Comparison of ENCODE assay signal across 26 cellular contexts in the genomic region with DNA sequence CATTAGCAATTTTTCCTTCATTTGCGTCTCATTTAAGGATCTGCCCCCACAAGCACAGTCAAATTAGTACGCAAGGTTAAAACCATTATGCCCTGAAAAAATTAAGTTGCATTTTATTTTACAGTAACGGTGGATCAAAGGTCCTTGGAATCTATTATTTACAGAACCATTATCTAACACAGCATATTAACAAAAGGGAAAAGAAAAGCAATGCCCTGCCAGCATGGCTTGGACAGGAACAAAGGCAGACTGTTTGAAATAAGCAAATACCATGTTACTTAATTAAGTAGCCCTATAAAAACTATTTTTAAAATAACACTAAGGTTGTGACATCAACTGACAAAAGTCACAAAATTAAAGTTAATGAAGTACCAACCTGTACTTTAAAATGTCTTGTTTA.
A peak's percentile ranks its signal among the peaks of the same experiment; 100 is the strongest.
DNase-seq lines count a peak whose midpoint lies in the region; ATAC-seq, FAIRE-seq and TF ChIP-seq lines count a peak whose summit lies in the region.
"Had no signal": no experiment of that assay in that cellular context is flagged by ENCODE, and none has a peak within 500 bp of the region (broad histone marks: within the 10 kb centered on the region; RNA-seq: fewer than 3 reads in every experiment).

No MANE protein-coding gene starts in this region.

- TF ChIP-seq CTCF in pancreas (IDR thresholded peaks at IDR 0.05) = no peak

- H3K9me3 Mint-ChIP-seq in T-helper 2 cell treated with Interferon-gamma antibody and Interleukin-4, amounts not matched to agents 5 μg/mL and 100 μg/mL, for 36 hours = no peaks in the 10 kb centered on the region
- H3K9me3 Mint-ChIP-seq in stimulated activated naive B cell treated with anti-CD40 and anti-IgM and Interleukin-4, amounts not matched to agents 10 μg/mL and 1 μg/mL and 100 μg/mL, for 72 hours = no peaks in the 10 kb centered on the region
- H3K9me3 Mint-ChIP-seq: activated naive CD4-positive, alpha-beta T cell treated with anti-CD3 and anti-CD28 coated beads, Interleukin-2, amount 50 U/mL, for 24 hours; CD8-positive, alpha-beta T cell; T-helper 1 cell treated with Interleukin-12 subunit alpha and Interleukin-12 subunit beta and Interleukin-4 antibody, amounts not matched to agents 30 μg/mL and 1 μg/mL, for 36 hours had no signal

- no peak overlapping the region for H3K4me3 ChIP-seq in pancreas
- H3K4me3 ChIP-seq: gastroesophageal sphincter, GM12878, tibial nerve had no signal

- no peaks in the 10 kb centered on the region for H3K36me3 ChIP-seq in pancreas
- H3K36me3 ChIP-seq: gastroesophageal sphincter, tibial nerve had no signal

- intact Hi-C loops in pancreas (cut with DNase I) = no loop called here

- DNase-seq in NCI-H2227 treated with DMSO at 0.1 percent for 48 hours (lab: John Stamatoyannopoulos, UW) (peak; percentile 9), NCI-H2227 (lab: John Stamatoyannopoulos, UW; ENCODE audit: unreplicated experiment) (no peak), NCI-H146 (lab: John Stamatoyannopoulos, UW) (peak; percentile 91), NCI-H748 (lab: John Stamatoyannopoulos, UW; ENCODE audit: unreplicated experiment) (peak; percentile 85), pancreas (no peak), kidney glomerular epithelial cell (lab: John Stamatoyannopoulos, UW) (no peak)
- DNase-seq in T-helper 2 cell treated with Interferon-gamma antibody and Interleukin-4, amounts not matched to agents 5 μg/mL and 100 μg/mL, for 36 hours (ENCODE audit: low spot score) = no peak
- no peak for DNase-seq in stimulated activated naive B cell treated with anti-CD40 and anti-IgM and Interleukin-4, amounts not matched to agents 10 μg/mL and 1 μg/mL and 100 μg/mL, for 72 hours
- DNase-seq: activated CD4-positive, alpha-beta T cell treated with anti-CD3 and anti-CD28 coated beads, Interleukin-2, amount 50 U/mL, for 4 hours; amygdala; CD8-positive, alpha-beta T cell; GOT3; NCI-H1694; NCI-H510A; Right ventricle myocardium superior; stimulated activated CD4-positive, alpha-beta T cell treated with anti-CD3 and anti-CD28 coated beads, Interleukin-15, amount 100 ng/mL, for 24 hours; stimulated activated CD4-positive, alpha-beta T cell treated with anti-CD3 and anti-CD28 coated beads, Interleukin-4, amount 100 ng/mL, for 4 hours had no signal

- H3K4me3 Mint-ChIP-seq in T-helper 2 cell treated with Interferon-gamma antibody and Interleukin-4, amounts not matched to agents 5 μg/mL and 100 μg/mL, for 36 hours = no peak overlapping the region
- no peak overlapping the region for H3K4me3 Mint-ChIP-seq in stimulated activated naive B cell treated with anti-CD40 and anti-IgM and Interleukin-4, amounts not matched to agents 10 μg/mL and 1 μg/mL and 100 μg/mL, for 72 hours
- H3K4me3 Mint-ChIP-seq: activated naive CD4-positive, alpha-beta T cell treated with anti-CD3 and anti-CD28 coated beads, Interleukin-2, amount 50 U/mL, for 24 hours; B cell; CD8-positive, alpha-beta T cell; T-helper 1 cell treated with Interleukin-12 subunit alpha and Interleukin-12 subunit beta and Interleukin-4 antibody, amounts not matched to agents 30 μg/mL and 1 μg/mL, for 36 hours had no signal

- no peaks in the 10 kb centered on the region for H3K9me3 ChIP-seq in pancreas
- H3K9me3 ChIP-seq: gastroesophageal sphincter, tibial nerve had no signal

- H3K27me3 ChIP-seq in pancreas = no peaks in the 10 kb centered on the region
- H3K27me3 ChIP-seq: gastroesophageal sphincter, tibial nerve had no signal

- ATAC-seq in pancreas = peak in 3 of 4 donors; percentile 46 to 57 (median 53)
- no peak for ATAC-seq in stimulated activated naive B cell treated with anti-CD40 and anti-IgM and Interleukin-4, amounts not matched to agents 10 μg/mL and 1 μg/mL and 100 μg/mL, for 72 hours (replicated peaks)
- ATAC-seq: activated CD4-positive, CD25-positive, alpha-beta regulatory T cell treated with anti-CD3 and anti-CD28 coated beads, Interleukin-2, amount 50 U/mL, for 24 hours; CD8-positive, alpha-beta T cell; gastroesophageal sphincter; GM12878; Panc1; SK-N-SH treated with all-trans-retinoic acid at 6 μM for 48 hours had no signal

- H3K27ac Mint-ChIP-seq in T-helper 2 cell treated with Interferon-gamma antibody and Interleukin-4, amounts not matched to agents 5 μg/mL and 100 μg/mL, for 36 hours = no peak overlapping the region
- H3K27ac Mint-ChIP-seq in stimulated activated naive B cell treated with anti-CD40 and anti-IgM and Interleukin-4, amounts not matched to agents 10 μg/mL and 1 μg/mL and 100 μg/mL, for 72 hours = no peak overlapping the region
- H3K27ac Mint-ChIP-seq: activated naive CD4-positive, alpha-beta T cell treated with anti-CD3 and anti-CD28 coated beads, Interleukin-2, amount 50 U/mL, for 24 hours; B cell; CD8-positive, alpha-beta T cell; T-helper 1 cell treated with Interleukin-12 subunit alpha and Interleukin-12 subunit beta and Interleukin-4 antibody, amounts not matched to agents 30 μg/mL and 1 μg/mL, for 36 hours had no signal

- no peaks in the 10 kb centered on the region for H3K4me1 Mint-ChIP-seq in T-helper 2 cell treated with Interferon-gamma antibody and Interleukin-4, amounts not matched to agents 5 μg/mL and 100 μg/mL, for 36 hours (ENCODE audit: low read depth)
- H3K4me1 Mint-ChIP-seq in stimulated activated naive B cell treated with anti-CD40 and anti-IgM and Interleukin-4, amounts not matched to agents 10 μg/mL and 1 μg/mL and 100 μg/mL, for 72 hours = peaks cover 4 to 5% of the 10 kb centered on the region in 2 donors

- H3K27ac ChIP-seq in pancreas = no peak overlapping the region
- H3K27ac ChIP-seq: gastroesophageal sphincter, tibial nerve had no signal

- no peaks in the 10 kb centered on the region for H3K27me3 Mint-ChIP-seq in T-helper 2 cell treated with Interferon-gamma antibody and Interleukin-4, amounts not matched to agents 5 μg/mL and 100 μg/mL, for 36 hours (ENCODE audit: low read depth)
- no peaks in the 10 kb centered on the region for H3K27me3 Mint-ChIP-seq in stimulated activated naive B cell treated with anti-CD40 and anti-IgM and Interleukin-4, amounts not matched to agents 10 μg/mL and 1 μg/mL and 100 μg/mL, for 72 hours
- H3K27me3 Mint-ChIP-seq: activated naive CD4-positive, alpha-beta T cell treated with anti-CD3 and anti-CD28 coated beads, Interleukin-2, amount 50 U/mL, for 24 hours; B cell had no signal

- no peaks in the 10 kb centered on the region for H3K36me3 Mint-ChIP-seq in T-helper 2 cell treated with Interferon-gamma antibody and Interleukin-4, amounts not matched to agents 5 μg/mL and 100 μg/mL, for 36 hours (ENCODE audit: low read depth)
- H3K36me3 Mint-ChIP-seq in stimulated activated naive B cell treated with anti-CD40 and anti-IgM and Interleukin-4, amounts not matched to agents 10 μg/mL and 1 μg/mL and 100 μg/mL, for 72 hours = peaks cover 5% of the 10 kb centered on the region in 2 donors

- H3K4me1 ChIP-seq in pancreas = peaks cover 4 to 15% (median 8%) of the 10 kb centered on the region in 3 donors

- WGBS in pancreas, 2 donors = 18 to 30% methylated on average over 3 of the region's 3 CpGs

- FAIRE-seq in pancreas (lab: Jason Lieb, UNC) = no peak
- FAIRE-seq: GM12878 had no signal

Comparison
In these comparisons a context has a peak if more than half of its experiments do, and no peak if none do; other contexts are left out.
1. DNase-seq: peak in NCI-H2227 treated with DMSO at 0.1 percent for 48 hours (single experiment), NCI-H146 (single experiment) and NCI-H748 (single experiment); none in NCI-H2227 (single experiment), pancreas (0 of 6), T-helper 2 cell treated with Interferon-gamma antibody and Interleukin-4, amounts not matched to agents 5 μg/mL and 100 μg/mL, for 36 hours (single experiment), stimulated activated naive B cell treated with anti-CD40 and anti-IgM and Interleukin-4, amounts not matched to agents 10 μg/mL and 1 μg/mL and 100 μg/mL, for 72 hours (single experiment) and kidney glomerular epithelial cell (single experiment).
2. ATAC-seq: peak in pancreas (3 of 4); none in stimulated activated naive B cell treated with anti-CD40 and anti-IgM and Interleukin-4, amounts not matched to agents 10 μg/mL and 1 μg/mL and 100 μg/mL, for 72 hours (0 of 2).